In genomic region chr14:88026890-88027289, GRCh38 we compare ENCODE assay signal across 1 cellular context.
TF ChIP-seq lines count a peak whose summit lies in the region.

No MANE protein-coding gene starts in this region.

TF ChIP-seq in K562, 482 proteins besides CTCF, POLR2A, EP300 and RAD21:
- TF ChIP-seq ZNF174 (CRISPR knock-in tag; IDR thresholded peaks at IDR 0.05) (no peak), ZNF764 (CRISPR knock-in tag; IDR thresholded peaks at IDR 0.05; ENCODE audit: low read depth) (no peak), ZNF584 (CRISPR knock-in tag; IDR thresholded peaks at IDR 0.05; ENCODE audit: low read depth) (no peak), WHSC1 (IDR thresholded peaks at IDR 0.05; ENCODE audit: low read length) (no peak), SPI1 (IDR thresholded peaks at IDR 0.05; ENCODE audit: borderline replicate concordance, low read depth, low read length) (peak; percentile 28; the same call in 1 of the 2 replicates), ZNF586 (CRISPR knock-in tag; conservative IDR thresholded peaks at IDR 0.05) (no peak), CEBPB (tag; IDR thresholded peaks at IDR 0.05) (no peak), RBM22 (IDR thresholded peaks at IDR 0.05; ENCODE audit: low read depth, low read length, poor library complexity, severe bottlenecking) (no peak), ATF6 (CRISPR knock-in tag; IDR thresholded peaks at IDR 0.05) (no peak)
